Comparison of ENCODE assay signal across 8 cellular contexts in genomic region chr14:90760591-90761316, GRCh38. TPM values are rescaled to one million over a fixed set of nuclear protein-coding genes. Genes with fewer than 3 reads are reported as not detected.
DNase-seq lines count a peak whose midpoint lies in the region; ATAC-seq and TF ChIP-seq lines count a peak whose summit lies in the region.

No MANE protein-coding gene starts in this region.

- TF ChIP-seq CTCF in mammary epithelial cell (conservative IDR thresholded peaks at IDR 0.05 in 1 of 2, IDR thresholded peaks at IDR 0.05 in 1 of 2; ENCODE audit: extremely low read depth in 1 of 2, insufficient read depth in 1 of 2, low read depth in 1 of 2, low read length in 2 of 2) (peak; percentile 59 to 68), neural progenitor cell (IDR thresholded peaks at IDR 0.05) (peak; percentile 76)

- H3K27me3 ChIP-seq in mammary epithelial cell (ENCODE audit: insufficient read depth, low read length) (no peaks in the 10 kb centered on the region), neural progenitor cell (peaks cover 10% of the 10 kb centered on the region)

- CTCF ChIA-PET in mammary epithelial cell (lab: Charles Lee; ENCODE audit: low non-redundant PET), result interaction anchor here (0.9 kb wide), 1 partner anchor 330 kb away, joined by 3 read pairs; no protein-coding TSS in a partner anchor

- no peak overlapping the region for H3K9ac ChIP-seq in mammary epithelial cell (ENCODE audit: insufficient read depth, low read length)
- H3K9ac ChIP-seq in neural progenitor cell, result no peak overlapping the region

- H3K4me1 ChIP-seq in mammary epithelial cell (ENCODE audit: insufficient read depth, low read length), result peaks cover 7% of the 10 kb centered on the region
- H3K4me1 ChIP-seq in neural progenitor cell, result peaks cover 4% of the 10 kb centered on the region

- in situ Hi-C loops in mammary epithelial cell (cut with MboI; ENCODE audit: low sequenced_read_pairs in 2 of 2), result no loop called here

- intact Hi-C loops in mammary epithelial cell (cut with micrococcal nuclease), result loop anchor here (1.0 to 5.0 kb wide), 2 partner anchors 57 to 140 kb away; partner anchors contain the start of gene TTC7B

- peaks cover 6% of the 10 kb centered on the region for H3F3A ChIP-seq in neural progenitor cell (ENCODE audit: low read depth)

- peaks cover 10% of the 10 kb centered on the region for H3K4me1 Mint-ChIP-seq in neural progenitor cell

- 94% methylated on average over 4 of the region's 4 CpGs for WGBS in mammary epithelial cell (ENCODE audit: low coverage, missing lambda C conversion rate)

- H4K20me1 ChIP-seq in mammary epithelial cell (ENCODE audit: insufficient read depth, low read length) (no peaks in the 10 kb centered on the region), neural progenitor cell (ENCODE audit: low read depth) (no peaks in the 10 kb centered on the region)

- H3K79me2 ChIP-seq in mammary epithelial cell (ENCODE audit: insufficient read depth, low read length) (no peaks in the 10 kb centered on the region), neural progenitor cell (ENCODE audit: low read depth) (no peaks in the 10 kb centered on the region)

- no TSS peak for BruUV-seq in mammary epithelial cell (replicated peaks; lab: Mats Ljungman, UMichigan)

- peak; percentile 7 for DNase-seq in NCI-H1092 treated with DMSO at 0.1 percent for 48 hours (lab: John Stamatoyannopoulos, UW)
- no peak for DNase-seq in NCI-H1092 (lab: John Stamatoyannopoulos, UW)
- peak; percentile 75 for DNase-seq in NCI-H1694 (lab: John Stamatoyannopoulos, UW)
- DNase-seq in mammary epithelial cell, result peak; percentile 5
- peak; percentile 62 for DNase-seq in neural progenitor cell (ENCODE audit: low spot score)
- no peak for DNase-seq in hepatic stellate cell (ENCODE audit: low spot score)
- DNase-seq in mesenteric fat pad (ENCODE audit: low spot score), result no peak

- H3K4me2 ChIP-seq in mammary epithelial cell (ENCODE audit: insufficient read depth, low read depth, low read length), result no peak overlapping the region
- H3K4me2 ChIP-seq in neural progenitor cell, result no peak overlapping the region

- H3K9me3 ChIP-seq in mammary epithelial cell (replicated peaks; ENCODE audit: insufficient read depth, low read length) (peaks cover 3% of the 10 kb centered on the region), neural progenitor cell (ENCODE audit: low read depth) (no peaks in the 10 kb centered on the region)

- H3K27ac ChIP-seq in mammary epithelial cell (ENCODE audit: insufficient read depth, low read depth, low read length), result no peak overlapping the region
- H3K27ac ChIP-seq in neural progenitor cell, result no peak overlapping the region

- H3K4me3 Mint-ChIP-seq in neural progenitor cell, result no peak overlapping the region

- no peak overlapping the region for H3K27ac Mint-ChIP-seq in neural progenitor cell

- H3K4me3 ChIP-seq in mammary epithelial cell (replicated peaks in 1 of 3; ENCODE audit: insufficient read depth in 1 of 3, low read depth in 2 of 3, low read length in 3 of 3) (no peak overlapping the region), neural progenitor cell (no peak overlapping the region)

- H3K27me3 Mint-ChIP-seq in neural progenitor cell (ENCODE audit: insufficient read depth, low read depth), result peaks cover 5% of the 10 kb centered on the region

- peaks cover 11% of the 10 kb centered on the region for H3K36me3 Mint-ChIP-seq in neural progenitor cell

- H3K36me3 ChIP-seq in mammary epithelial cell (ENCODE audit: insufficient read depth, low read length) (no peaks in the 10 kb centered on the region), neural progenitor cell (no peaks in the 10 kb centered on the region)

- H2AFZ ChIP-seq in mammary epithelial cell (ENCODE audit: low read depth, low read length) (no peak overlapping the region), neural progenitor cell (replicated peaks) (no peak overlapping the region)

- no peak for ATAC-seq in HG03280 (IDR thresholded peaks at IDR 0.05; ENCODE audit: unreplicated experiment)

- peaks cover 14% of the 10 kb centered on the region for H3K9me3 Mint-ChIP-seq in neural progenitor cell

- dilution Hi-C loops in mammary epithelial cell (cut with HindIII; ENCODE audit: low sequenced_read_pairs), result no loop called here

RNA-seq across cellular contexts. Expression of gene TTC7B, which starts 55.5 kb away (rescaled TPM):
- total RNA-seq in mammary epithelial cell (10 to 100 TPM; 15.2 to 29.3 TPM), neural progenitor cell (ENCODE audit: low replicate concordance) (19.0 and 20.6 TPM in 2 replicates), mesenteric fat pad (92.3 TPM)
- 23.0 TPM for polyA plus RNA-seq in mammary epithelial cell
- polyA minus RNA-seq in mammary epithelial cell, result 119 TPM

Comparison
In these comparisons a context has a peak if more than half of its experiments do, and no peak if none do; other contexts are left out.
1. DNase-seq: peak in NCI-H1092 treated with DMSO at 0.1 percent for 48 hours (single experiment), NCI-H1694 (single experiment), mammary epithelial cell (single experiment) and neural progenitor cell (single experiment); none in NCI-H1092 (single experiment), hepatic stellate cell (single experiment) and mesenteric fat pad (single experiment).